ENCODE assay signal across 8 cellular contexts in genomic region chr7:77796960-77797359, GRCh38. TPM values are rescaled to one million over a fixed set of nuclear protein-coding genes. Genes with fewer than 3 reads are reported as not detected.
A peak's percentile ranks its signal among the peaks of the same experiment; 100 is the strongest.
DNase-seq lines count a peak whose midpoint lies in the region; ATAC-seq and TF ChIP-seq lines count a peak whose summit lies in the region.

No MANE protein-coding gene starts in this region.

- no peaks in the 10 kb centered on the region for H3K9me3 ChIP-seq in CD4-positive, alpha-beta T cell (ENCODE audit: control insufficient read depth, low read length)
- no peaks in the 10 kb centered on the region for H3K9me3 ChIP-seq in duodenal mucosa (ENCODE audit: control insufficient read depth in 1 of 2, low read length in 2 of 2)

- H3K27me3 ChIP-seq in CD4-positive, alpha-beta T cell (ENCODE audit: control insufficient read depth, insufficient read depth, low read length), result no peaks in the 10 kb centered on the region
- no peaks in the 10 kb centered on the region for H3K27me3 ChIP-seq in duodenal mucosa (ENCODE audit: control insufficient read depth in 1 of 2, insufficient read depth in 2 of 2, low read length in 2 of 2)

- H3K27me3 Mint-ChIP-seq in CD4-positive, alpha-beta T cell, result no peaks in the 10 kb centered on the region
- no peaks in the 10 kb centered on the region for H3K27me3 Mint-ChIP-seq in neural crest cell (ENCODE audit: low read depth)

- H3K4me1 ChIP-seq in duodenal mucosa (ENCODE audit: control insufficient read depth in 1 of 2, insufficient read depth in 2 of 2, low read length in 2 of 2), result peaks cover 20 to 32% of the 10 kb centered on the region in 2 donors

- peak overlapping the region; percentile 87 for H3K27ac Mint-ChIP-seq in CD4-positive, alpha-beta T cell
- no peak overlapping the region for H3K27ac Mint-ChIP-seq in neural crest cell (ENCODE audit: unreplicated experiment)

- no peak overlapping the region for H3K27ac ChIP-seq in CD4-positive, alpha-beta T cell (ENCODE audit: low read depth, low read length)
- H3K27ac ChIP-seq in duodenal mucosa (ENCODE audit: low read depth, low read length), result no peak overlapping the region

- intact Hi-C loops in CD4-positive, alpha-beta T cell (cut with DNase I, micrococcal nuclease), result loop anchor here in 1 of 2 experiments (5.0 to 10.0 kb wide), 4 partner anchors 35 to 260 kb away; partner anchors contain the start of gene PTPN12

- H3K4me3 Mint-ChIP-seq in CD4-positive, alpha-beta T cell, result peak overlapping the region; percentile 95
- H3K4me3 Mint-ChIP-seq in neural crest cell, result peak overlapping the region; percentile 98

- TF ChIP-seq CTCF in CD4-positive, alpha-beta T cell (IDR thresholded peaks at IDR 0.05), result no peak
- no peak for TF ChIP-seq CTCF in LNCaP clone FGC (IDR thresholded peaks at IDR 0.05; ENCODE audit: control insufficient read depth, extremely low read depth, insufficient read depth)
- no peak for TF ChIP-seq CTCF in neural crest cell (conservative IDR thresholded peaks at IDR 0.05)

- peaks cover 70% of the 10 kb centered on the region for H3K4me1 Mint-ChIP-seq in CD4-positive, alpha-beta T cell (ENCODE audit: low read depth)
- H3K4me1 Mint-ChIP-seq in neural crest cell, result peaks cover 43% of the 10 kb centered on the region

- H3K9me3 Mint-ChIP-seq in CD4-positive, alpha-beta T cell, result no peaks in the 10 kb centered on the region
- H3K9me3 Mint-ChIP-seq in neural crest cell, result no peaks in the 10 kb centered on the region

- no peak for ATAC-seq in CD4-positive, alpha-beta T cell (ENCODE audit: poor library complexity)
- ATAC-seq in HG03097 (IDR thresholded peaks at IDR 0.05; ENCODE audit: low FRiP score, unreplicated experiment), result no peak

- H3K36me3 Mint-ChIP-seq in CD4-positive, alpha-beta T cell (ENCODE audit: low read depth), result peaks cover 33% of the 10 kb centered on the region
- peaks cover 7% of the 10 kb centered on the region for H3K36me3 Mint-ChIP-seq in neural crest cell (ENCODE audit: low read depth)

- POLR2A ChIA-PET in CD4-positive, alpha-beta T cell (lab: Charles Lee), result interaction anchor here (1.2 to 2.2 kb wide), 4 partner anchors 19 to 99 kb away, joined by 3 to 9 read pairs (median 6); no protein-coding TSS in a partner anchor

- peak overlapping the region; percentile 82 to 91 for H3K9ac ChIP-seq in duodenal mucosa (ENCODE audit: low read depth in 1 of 2, low read length in 2 of 2)

- no peak for DNase-seq in CD4-positive, alpha-beta T cell
- no peak for DNase-seq in LNCaP clone FGC (ENCODE audit: low read depth)
- no peak for DNase-seq in neural crest cell (ENCODE audit: low read depth, low spot score)
- DNase-seq in NCI-H2171 (lab: John Stamatoyannopoulos, UW), result no peak
- no peak for DNase-seq in UCSD-AML1 (lab: John Stamatoyannopoulos, UW; ENCODE audit: unreplicated experiment)
- no peak for DNase-seq in cerebellar nuclear complex (lab: John Stamatoyannopoulos, UW)

- H3K4me3 ChIP-seq in LNCaP clone FGC (ENCODE audit: low read depth, low read length) (peak overlapping the region; percentile 96), duodenal mucosa (ENCODE audit: low read depth in 1 of 2, low read length in 2 of 2) (peak overlapping the region; percentile 85 to 99)

- CTCF ChIA-PET in CD4-positive, alpha-beta T cell (lab: Charles Lee), result no interaction called here

- peaks cover 3 to 9% of the 10 kb centered on the region in 2 donors for H3K36me3 ChIP-seq in duodenal mucosa (ENCODE audit: control insufficient read depth in 1 of 2, insufficient read depth in 2 of 2, low read length in 2 of 2)

RNA-seq across cellular contexts. Expression of gene TMEM60, which starts 1.3 kb away (rescaled TPM):
- total RNA-seq in CD4-positive, alpha-beta T cell, result 1 to 10 TPM; 1.2 to 2.4 TPM
- total RNA-seq in neural crest cell, result 22.9 and 26.1 TPM in 2 replicates

RNA-seq across cellular contexts. Expression of gene PHTF2, which starts 1.6 kb away (rescaled TPM):
- total RNA-seq in CD4-positive, alpha-beta T cell, result 10 to 100 TPM; 22.6 to 23.5 TPM
- 19.8 and 23.0 TPM in 2 replicates for total RNA-seq in neural crest cell
